21 cellular contexts compared by ENCODE assay signal in genomic region chr9:95641591-95641990, GRCh38.
DNase-seq lines count a peak whose midpoint lies in the region; FAIRE-seq and TF ChIP-seq lines count a peak whose summit lies in the region.
"Had no signal": no experiment of that assay in that cellular context is flagged by ENCODE, and none has a peak within 500 bp of the region (broad histone marks: within the 10 kb centered on the region; RNA-seq: fewer than 3 reads in every experiment).

No MANE protein-coding gene starts in this region.

- TF ChIP-seq POLR2A in GM12891 (IDR thresholded peaks at IDR 0.05; ENCODE audit: low read depth, low read length) = no peak

- peak; percentile 69 for FAIRE-seq in islet of Langerhans (lab: Jason Lieb, UNC)
- FAIRE-seq in GM12891 (lab: Jason Lieb, UNC) = no peak
- FAIRE-seq: keratinocyte had no signal

- DNase-seq in NCI-H2081 (lab: John Stamatoyannopoulos, UW) (peak; percentile 54 to 70), NCI-H2081 treated with DMSO at 0.1 percent for 48 hours (lab: John Stamatoyannopoulos, UW) (no peak), NCI-H1092 (lab: John Stamatoyannopoulos, UW) (peak; percentile 4), RPMI8226 (peak; percentile 60), activated T-cell treated with anti-CD3 and anti-CD28 coated beads for 4 hours (no peak), GM12891 (ENCODE audit: insufficient read length, low spot score) (no peak)
- DNase-seq in stimulated activated CD4-positive, alpha-beta T cell treated with anti-CD3 and anti-CD28 coated beads, Interleukin-2, amount 100 ng/mL, for 48 hours = no peak
- DNase-seq: activated B cell treated with CpG ODN at 0.5 μM for 24 hours; activated CD8-positive, alpha-beta T cell treated with anti-CD3 and anti-CD28 coated beads for 36 hours; activated naive CD8-positive, alpha-beta T cell treated with anti-CD3 and anti-CD28 coated beads for 36 hours; activated T-cell treated with anti-CD3 and anti-CD28 coated beads, Interleukin-2, amount 50 U/mL, for 72 hours; C1 segment of cervical spinal cord; DMS79 treated with DMSO at 0.1 percent for 48 hours; Karpas-422; NCI-H146; nephron progenitor cell; Right ventricle myocardium superior; stimulated activated CD4-positive, alpha-beta T cell treated with anti-CD3 and anti-CD28 coated beads, Interleukin-12 subunit alpha, Interleukin-12 subunit beta, amount 100 ng/mL, for 4 hours; stimulated activated naive B cell treated with anti-CD40 and anti-IgM and Interleukin-4, amounts not matched to agents 10 μg/mL and 1 μg/mL and 100 μg/mL, for 72 hours had no signal

TF ChIP-seq in GM12891, 5 proteins besides CTCF, POLR2A, EP300 and RAD21:
- TF ChIP-seq POLR2AphosphoS5 (IDR thresholded peaks at IDR 0.05; ENCODE audit: low read depth, low read length) = no peak
- no peak for TF ChIP-seq SPI1 (IDR thresholded peaks at IDR 0.05; ENCODE audit: low read depth, low read length)
- TF ChIP-seq POU2F2 (IDR thresholded peaks at IDR 0.05; ENCODE audit: low read depth, low read length) = no peak
- TF ChIP-seq TAF1 (IDR thresholded peaks at IDR 0.05; ENCODE audit: low read depth, low read length) = no peak
- no peak for TF ChIP-seq PAX5 (IDR thresholded peaks at IDR 0.05; ENCODE audit: insufficient read depth, low read length, severe bottlenecking)

Comparison
In these comparisons a context has a peak if more than half of its experiments do, and no peak if none do; other contexts are left out.
1. DNase-seq: peak in NCI-H2081 (2 of 2), NCI-H1092 (single experiment) and RPMI8226 (single experiment); none in NCI-H2081 treated with DMSO at 0.1 percent for 48 hours (single experiment), activated T-cell treated with anti-CD3 and anti-CD28 coated beads for 4 hours (single experiment), stimulated activated CD4-positive, alpha-beta T cell treated with anti-CD3 and anti-CD28 coated beads, Interleukin-2, amount 100 ng/mL, for 48 hours (0 of 2) and GM12891 (single experiment).